Comparison of ENCODE assay signal across 12 cellular contexts in genomic region chr10:775245-776075, GRCh38.
DNase-seq lines count a peak whose midpoint lies in the region; ATAC-seq and TF ChIP-seq lines count a peak whose summit lies in the region.
"Had no signal": no experiment of that assay in that cellular context is flagged by ENCODE, and none has a peak within 500 bp of the region (broad histone marks: within the 10 kb centered on the region; RNA-seq: fewer than 3 reads in every experiment).

No MANE protein-coding gene starts in this region.

- H3K27ac ChIP-seq in lower lobe of right lung = no peak overlapping the region
- H3K27ac ChIP-seq: neural progenitor cell, VCaP had no signal

- no peaks in the 10 kb centered on the region; the same call in 1 of the 2 replicates for H3K4me1 Mint-ChIP-seq in WTC11
- H3K4me1 Mint-ChIP-seq in effector memory CD8-positive, alpha-beta T cell (ENCODE audit: low read depth in 2 of 2) = no peaks in the 10 kb centered on the region
- H3K4me1 Mint-ChIP-seq: CD4-positive, CD25-positive, alpha-beta regulatory T cell had no signal

- CTCF ChIA-PET in WTC11 (lab: Charles Lee) = interaction anchor here (0.7 to 1.3 kb wide), 2 partner anchors 9 to 13 kb away, joined by 3 to 4 read pairs; no protein-coding TSS in a partner anchor

- no peaks in the 10 kb centered on the region for H3K36me3 Mint-ChIP-seq in WTC11
- peaks cover 6% of the 10 kb centered on the region for H3K36me3 Mint-ChIP-seq in effector memory CD8-positive, alpha-beta T cell (ENCODE audit: insufficient read depth)
- H3K36me3 Mint-ChIP-seq: CD4-positive, CD25-positive, alpha-beta regulatory T cell had no signal

- TF ChIP-seq CTCF in WTC11 (IDR thresholded peaks at IDR 0.05) (no peak), lower lobe of right lung (IDR thresholded peaks at IDR 0.05) (no peak)

- H3K4me3 ChIP-seq in lower lobe of right lung = no peak overlapping the region
- H3K4me3 ChIP-seq: neural progenitor cell had no signal

- DNase-seq in A172 (ENCODE audit: low spot score) (peak; percentile 84), H4 (ENCODE audit: low spot score) (peak; percentile 55), WTC11 (ENCODE audit: low spot score) (peak; percentile 6), lower lobe of right lung (peak; percentile 42)
- DNase-seq in stimulated activated CD4-positive, alpha-beta T cell treated with anti-CD3 and anti-CD28 coated beads, Interleukin-4, amount 100 ng/mL, for 24 hours = no peak
- DNase-seq in effector memory CD8-positive, alpha-beta T cell = no peak
- DNase-seq: CD4-positive, CD25-positive, alpha-beta regulatory T cell; NCI-H1436 had no signal

- no peaks in the 10 kb centered on the region for H3K4me1 ChIP-seq in lower lobe of right lung
- H3K4me1 ChIP-seq: neural progenitor cell had no signal

- H3K9me3 Mint-ChIP-seq in WTC11 = peaks cover 10% of the 10 kb centered on the region
- no peaks in the 10 kb centered on the region for H3K9me3 Mint-ChIP-seq in effector memory CD8-positive, alpha-beta T cell

- H3K4me3 Mint-ChIP-seq in WTC11 = no peak overlapping the region
- H3K4me3 Mint-ChIP-seq in effector memory CD8-positive, alpha-beta T cell = no peak overlapping the region
- H3K4me3 Mint-ChIP-seq: CD4-positive, CD25-positive, alpha-beta regulatory T cell; neural progenitor cell had no signal

- ATAC-seq in WTC11 (no peak), lower lobe of right lung (no peak), GM18498 (IDR thresholded peaks at IDR 0.05; ENCODE audit: unreplicated experiment) (no peak), GM21447 (IDR thresholded peaks at IDR 0.05; ENCODE audit: unreplicated experiment) (no peak)
- no peak for ATAC-seq in effector memory CD8-positive, alpha-beta T cell (replicated peaks)

- no peaks in the 10 kb centered on the region for H3K27me3 ChIP-seq in lower lobe of right lung (ENCODE audit: low read depth)
- H3K27me3 ChIP-seq: neural progenitor cell had no signal

- POLR2A ChIA-PET in WTC11 (lab: Charles Lee) = no interaction called here

- H3K36me3 ChIP-seq in lower lobe of right lung = no peaks in the 10 kb centered on the region
- H3K36me3 ChIP-seq: neural progenitor cell had no signal

- H3K9me3 ChIP-seq in lower lobe of right lung = no peaks in the 10 kb centered on the region

- H3K27ac Mint-ChIP-seq in WTC11 = no peak overlapping the region
- H3K27ac Mint-ChIP-seq in effector memory CD8-positive, alpha-beta T cell = no peak overlapping the region
- H3K27ac Mint-ChIP-seq: CD4-positive, CD25-positive, alpha-beta regulatory T cell; neural progenitor cell had no signal

- intact Hi-C loops in lower lobe of right lung (cut with DNase I) = no loop called here

- no peaks in the 10 kb centered on the region; the same call in 1 of the 2 replicates for H3K27me3 Mint-ChIP-seq in WTC11 (ENCODE audit: low read depth)
- H3K27me3 Mint-ChIP-seq in effector memory CD8-positive, alpha-beta T cell = peaks cover 8 to 18% of the 10 kb centered on the region in 2 donors
- H3K27me3 Mint-ChIP-seq: CD4-positive, CD25-positive, alpha-beta regulatory T cell had no signal

TF ChIP-seq in WTC11, 78 proteins besides CTCF, POLR2A, EP300 and RAD21:
- no peak for TF ChIP-seq KAT7 (CRISPR knock-in tag; IDR thresholded peaks at IDR 0.05; ENCODE audit: borderline replicate concordance)
- no peak for TF ChIP-seq ZNF423 (CRISPR knock-in tag; IDR thresholded peaks at IDR 0.05)
- TF ChIP-seq E2F4 (CRISPR knock-in tag; IDR thresholded peaks at IDR 0.05; ENCODE audit: borderline replicate concordance, low read depth) = no peak
- no peak for TF ChIP-seq CREB1 (CRISPR knock-in tag; IDR thresholded peaks at IDR 0.05)
- no peak for TF ChIP-seq ZNF671 (CRISPR knock-in tag; IDR thresholded peaks at IDR 0.05)

Comparison
In these comparisons a context has a peak if more than half of its experiments do, and no peak if none do; other contexts are left out.
1. DNase-seq: peak in A172 (single experiment), H4 (single experiment), WTC11 (single experiment) and lower lobe of right lung (single experiment); none in stimulated activated CD4-positive, alpha-beta T cell treated with anti-CD3 and anti-CD28 coated beads, Interleukin-4, amount 100 ng/mL, for 24 hours (single experiment) and effector memory CD8-positive, alpha-beta T cell (0 of 3).